In genomic region chr17:66405836-66406679, GRCh38 we compare ENCODE assay signal across 13 cellular contexts.
DNase-seq lines count a peak whose midpoint lies in the region; ATAC-seq, FAIRE-seq and TF ChIP-seq lines count a peak whose summit lies in the region.
"Had no signal": no experiment of that assay in that cellular context is flagged by ENCODE, and none has a peak within 500 bp of the region (broad histone marks: within the 10 kb centered on the region; RNA-seq: fewer than 3 reads in every experiment).

No MANE protein-coding gene starts in this region.

- TF ChIP-seq CTCF in K562 (IDR thresholded peaks at IDR 0.05 in 2 of 3, conservative IDR thresholded peaks at IDR 0.05 in 1 of 3; ENCODE audit: insufficient read depth in 2 of 3, low read depth in 1 of 3, low read length in 3 of 3): no peak

- ATAC-seq in K562 (no peak), GM19395 (IDR thresholded peaks at IDR 0.05; ENCODE audit: unreplicated experiment) (no peak)
- ATAC-seq: sciatic nerve, upper lobe of right lung had no signal

- no peak for TF ChIP-seq RAD21 in K562 (CRISPR knock-in tag; conservative IDR thresholded peaks at IDR 0.05 in 1 of 2, IDR thresholded peaks at IDR 0.05 in 1 of 2)

- H3K27me3 Mint-ChIP-seq in activated naive CD4-positive, alpha-beta T cell treated with anti-CD3 and anti-CD28 coated beads, Interleukin-2, amount 50 U/mL, for 24 hours: no peaks in the 10 kb centered on the region

- peaks cover 23% of the 10 kb centered on the region; the same call in 1 of the 2 replicates for H4K20me1 ChIP-seq in K562 (replicated peaks; ENCODE audit: control insufficient read depth, insufficient read depth, low read length)

- no peaks in the 10 kb centered on the region for H3K27me3 ChIP-seq in K562 (ENCODE audit: control insufficient read depth in 2 of 2, insufficient read depth in 2 of 2, low read length in 2 of 2)
- no peaks in the 10 kb centered on the region for H3K27me3 ChIP-seq in skeletal muscle satellite cell (ENCODE audit: control insufficient read depth, insufficient read depth, low read length)
- H3K27me3 ChIP-seq: upper lobe of right lung had no signal

- no peaks in the 10 kb centered on the region for H3K36me3 ChIP-seq in K562 (ENCODE audit: control insufficient read depth, insufficient read depth, low read length)
- no peaks in the 10 kb centered on the region for H3K36me3 ChIP-seq in skeletal muscle satellite cell (ENCODE audit: insufficient read depth, low read length)
- H3K36me3 ChIP-seq: upper lobe of right lung had no signal

- no peak overlapping the region for H3K4me2 ChIP-seq in K562 (ENCODE audit: insufficient read depth, low read length)
- peak overlapping the region; percentile 0 for H3K4me2 ChIP-seq in skeletal muscle satellite cell (ENCODE audit: low read length)

- H2AFZ ChIP-seq in K562 (ENCODE audit: low read depth, low read length): no peak overlapping the region

- no peak for FAIRE-seq in K562 (lab: Jason Lieb, UNC)
- FAIRE-seq: GM19239, H54 had no signal

- BruUV-seq in K562 (replicated peaks; lab: Mats Ljungman, UMichigan): no TSS peak

- H3K9me3 ChIP-seq in K562 (replicated peaks; ENCODE audit: control insufficient read depth, insufficient read depth, low read depth, low read length) (no peaks in the 10 kb centered on the region), skeletal muscle satellite cell (replicated peaks; ENCODE audit: low read length) (no peaks in the 10 kb centered on the region)
- H3K9me3 ChIP-seq: upper lobe of right lung had no signal

- no peak for TF ChIP-seq POLR2A in K562 (conservative IDR thresholded peaks at IDR 0.05)

- intact Hi-C loops in K562 (cut with micrococcal nuclease): loop anchor here (10.0 kb wide), 1 partner anchor 101 kb away; the partner anchor contains the start of gene PRKCA

- TF ChIP-seq EP300 in K562 (IDR thresholded peaks at IDR 0.05; ENCODE audit: low read length): no peak

- 60% methylated on average over 4 of the region's 6 CpGs for WGBS in K562 (ENCODE audit: insufficient coverage, low coverage, missing lambda C conversion rate)

- no peaks in the 10 kb centered on the region for H3K9me1 ChIP-seq in K562 (ENCODE audit: control insufficient read depth, insufficient read depth, low read length)

- peaks cover 88% of the 10 kb centered on the region for H3K4me1 Mint-ChIP-seq in activated naive CD4-positive, alpha-beta T cell treated with anti-CD3 and anti-CD28 coated beads, Interleukin-2, amount 50 U/mL, for 24 hours

- H3K4me3 ChIP-seq in K562: no peak overlapping the region
- no peak overlapping the region for H3K4me3 ChIP-seq in skeletal muscle satellite cell (ENCODE audit: low read length)
- H3K4me3 ChIP-seq: upper lobe of right lung had no signal

- CTCF ChIA-PET in K562 (lab: Yijun Ruan, JAX; ENCODE audit: low intra/inter-chr PET ratio): no interaction called here

- H3K4me1 ChIP-seq in K562 (replicated peaks in 1 of 2; ENCODE audit: control insufficient read depth in 2 of 2, insufficient read depth in 2 of 2, low read length in 2 of 2): peaks cover 2 to 15% of the 10 kb centered on the region in 2 experiments; a peak in 3 of 5 replicates
- no peaks in the 10 kb centered on the region for H3K4me1 ChIP-seq in skeletal muscle satellite cell (ENCODE audit: control insufficient read depth, insufficient read depth, low read length)

- no peak for DNase-seq in activated naive CD4-positive, alpha-beta T cell treated with anti-CD3 and anti-CD28 coated beads, Interleukin-2, amount 50 U/mL, for 16 hours
- DNase-seq in NCI-H2227 treated with DMSO at 0.1 percent for 48 hours (lab: John Stamatoyannopoulos, UW) (peak; percentile 42), K562 (ENCODE audit: extremely low read depth in 1 of 4, low spot score in 3 of 4) (no peak), germinal center (ENCODE audit: low spot score) (no peak), SHP77 (lab: John Stamatoyannopoulos, UW) (no peak)
- DNase-seq: activated CD4-positive, alpha-beta T cell treated with anti-CD3 and anti-CD28 coated beads for 4 hours; upper lobe of right lung had no signal

- H3K36me3 Mint-ChIP-seq in activated naive CD4-positive, alpha-beta T cell treated with anti-CD3 and anti-CD28 coated beads, Interleukin-2, amount 50 U/mL, for 24 hours: peaks cover 2% of the 10 kb centered on the region

- in situ Hi-C loops in K562 (cut with MboI): no loop called here

- H3K27ac ChIP-seq in K562 (ENCODE audit: extremely low read depth, low read depth, low read length): no peak overlapping the region
- H3K27ac ChIP-seq: upper lobe of right lung had no signal

- peaks cover 19% of the 10 kb centered on the region for H3K79me2 ChIP-seq in K562 (ENCODE audit: control insufficient read depth, insufficient read depth, low read length)

- POLR2A ChIA-PET in K562 (lab: Yijun Ruan, JAX): no interaction called here

- peak overlapping the region; percentile 89 for H3K27ac Mint-ChIP-seq in activated naive CD4-positive, alpha-beta T cell treated with anti-CD3 and anti-CD28 coated beads, Interleukin-2, amount 50 U/mL, for 24 hours

- peak overlapping the region; percentile 79 for H3K4me3 Mint-ChIP-seq in activated naive CD4-positive, alpha-beta T cell treated with anti-CD3 and anti-CD28 coated beads, Interleukin-2, amount 50 U/mL, for 24 hours

- peaks cover 11% of the 10 kb centered on the region for H3K9me3 Mint-ChIP-seq in activated naive CD4-positive, alpha-beta T cell treated with anti-CD3 and anti-CD28 coated beads, Interleukin-2, amount 50 U/mL, for 24 hours

- H3K9ac ChIP-seq in K562 (ENCODE audit: insufficient read depth in 1 of 2, low read depth in 2 of 2, low read length in 2 of 2) (no peak overlapping the region; a peak in 1 of 4 replicates), skeletal muscle satellite cell (ENCODE audit: low read depth, low read length) (no peak overlapping the region)

TF ChIP-seq in K562, 482 proteins besides CTCF, POLR2A, EP300 and RAD21:
- TF ChIP-seq MEIS2 (IDR thresholded peaks at IDR 0.05; ENCODE audit: partially characterized antibody) (peak; percentile 19), TAF9B (IDR thresholded peaks at IDR 0.05; ENCODE audit: partially characterized antibody) (no peak), ZNF384 (IDR thresholded peaks at IDR 0.05; ENCODE audit: low read depth, low read length) (0 out of 2 replicates have a peak, but pooled peaks have one; percentile 20), PBX2 (CRISPR knock-in tag; IDR thresholded peaks at IDR 0.05; ENCODE audit: low read depth) (no peak), PBX2 (tag; conservative IDR thresholded peaks at IDR 0.05; ENCODE audit: low read depth) (peak; percentile 72), HDAC3 (IDR thresholded peaks at IDR 0.05; ENCODE audit: borderline replicate concordance, partially characterized antibody) (no peak)
TF ChIP-seq in K562: peak in this region for 3.
